ENCODE assay signal across 14 cellular contexts in genomic region chr3:151356791-151357460, GRCh38. TPM values are rescaled to one million over a fixed set of nuclear protein-coding genes. Genes with fewer than 3 reads are reported as not detected.
DNase-seq lines count a peak whose midpoint lies in the region; ATAC-seq and TF ChIP-seq lines count a peak whose summit lies in the region.
"Had no signal": no experiment of that assay in that cellular context is flagged by ENCODE, and none has a peak within 500 bp of the region (broad histone marks: within the 10 kb centered on the region; RNA-seq: fewer than 3 reads in every experiment).

No MANE protein-coding gene starts in this region.

- H3K27ac Mint-ChIP-seq in chondrocyte (ENCODE audit: unreplicated experiment) (peak overlapping the region; percentile 85), naive B cell (peak overlapping the region in 3 of 6 donors; percentile 2 to 92 (median 31))

- H3K4me1 Mint-ChIP-seq in chondrocyte (ENCODE audit: low read depth) (peaks cover 21% of the 10 kb centered on the region), naive B cell (peaks cover 10 to 25% (median 24%) of the 10 kb centered on the region in 3 donors)

- DNase-seq in CD1c-positive myeloid dendritic cell (ENCODE audit: extremely low spot score): peak; percentile 63
- DNase-seq in MV-4-11 (lab: John Stamatoyannopoulos, UW): peak; percentile 46
- DNase-seq in chondrocyte (ENCODE audit: low spot score): no peak
- DNase-seq in naive B cell: no peak
- DNase-seq in NCI-H510A treated with DMSO at 0.1 percent for 48 hours (lab: John Stamatoyannopoulos, UW): no peak
- DNase-seq in A673 (ENCODE audit: low spot score): no peak
- no peak for DNase-seq in activated T-cell treated with anti-CD3 and anti-CD28 coated beads, Interleukin-2, amount 50 U/mL, for 48 hours
- no peak for DNase-seq in activated CD4-positive, alpha-beta T cell treated with anti-CD3 and anti-CD28 coated beads for 4 hours
- DNase-seq: effector memory CD4-positive, alpha-beta T cell; retina; stimulated activated CD4-positive, alpha-beta T cell treated with anti-CD3 and anti-CD28 coated beads, Interleukin-4, amount 100 ng/mL, for 1 hour had no signal

- no peaks in the 10 kb centered on the region for H3K27me3 ChIP-seq in A673 (replicated peaks; ENCODE audit: insufficient read depth, low read depth, low read length, poor library complexity)

- POLR2A ChIA-PET in A673 (lab: Charles Lee; ENCODE audit: low non-redundant PET): no interaction called here

- H3K36me3 Mint-ChIP-seq in chondrocyte (ENCODE audit: low read depth): no peaks in the 10 kb centered on the region
- no peaks in the 10 kb centered on the region for H3K36me3 Mint-ChIP-seq in naive B cell

- no TSS peak for BruUV-seq in A673 (replicated peaks; lab: Mats Ljungman, UMichigan)

- no peaks in the 10 kb centered on the region for H3K36me3 ChIP-seq in A673 (ENCODE audit: insufficient read depth, low read length, poor library complexity, severe bottlenecking)

- H3K27ac ChIP-seq in A673 (ENCODE audit: low read depth, low read length, poor library complexity, severe bottlenecking): no peak overlapping the region

- intact Hi-C loops in A673 (cut with micrococcal nuclease; ENCODE audit: unreplicated experiment): no loop called here

- H3K9me3 ChIP-seq in A673 (ENCODE audit: low read depth, low read length, poor library complexity, severe bottlenecking): no peaks in the 10 kb centered on the region

- CTCF ChIA-PET in A673 (lab: Charles Lee): no interaction called here

- H3K9me3 Mint-ChIP-seq in chondrocyte (ENCODE audit: low read depth) (no peaks in the 10 kb centered on the region), naive B cell (no peaks in the 10 kb centered on the region)

- ATAC-seq in naive B cell (ENCODE audit: low read depth in 2 of 2): peak; percentile 93 to 96
- ATAC-seq: activated CD4-positive, CD25-positive, alpha-beta regulatory T cell treated with anti-CD3 and anti-CD28 coated beads, Interleukin-2, amount 50 U/mL, for 24 hours had no signal

- H3K4me3 Mint-ChIP-seq in chondrocyte (ENCODE audit: unreplicated experiment) (peak overlapping the region; percentile 54), naive B cell (no peak overlapping the region)

- H3K27me3 Mint-ChIP-seq in chondrocyte (ENCODE audit: low read depth): no peaks in the 10 kb centered on the region
- H3K27me3 Mint-ChIP-seq in naive B cell: no peaks in the 10 kb centered on the region

- TF ChIP-seq CTCF in chondrocyte (IDR thresholded peaks at IDR 0.05) (no peak), A673 (conservative IDR thresholded peaks at IDR 0.05; ENCODE audit: low read depth, low read length) (no peak)

- H3K4me3 ChIP-seq in A673 (ENCODE audit: low read depth, low read length, poor library complexity, severe bottlenecking): no peak overlapping the region

- peaks cover 8% of the 10 kb centered on the region for H3K4me1 ChIP-seq in A673 (ENCODE audit: insufficient read depth, low read length, poor library complexity, severe bottlenecking)

RNA-seq across cellular contexts. Expression of gene P2RY13, which starts 27.6 kb away (rescaled TPM):
- total RNA-seq in chondrocyte: not detected in 3 replicates
- 1 to 10 TPM in 1 of 6 donors, under 1 TPM in 4, not detected in 1; 0.14 to 1.1 (median 0.29) TPM for polyA plus RNA-seq in naive B cell (ENCODE audit: low read depth in 6 of 6)
- total RNA-seq in A673 (2021): not detected in 2 replicates
- total RNA-seq: H1 had no signal
- polyA plus RNA-seq: BJ, H1 had no signal

RNA-seq across cellular contexts. Expression of gene P2RY12, which starts 27.6 kb away (rescaled TPM):
- total RNA-seq in chondrocyte: not detected in 3 replicates
- polyA plus RNA-seq in naive B cell (ENCODE audit: low read depth in 6 of 6): 1 to 10 TPM in 2 of 6 donors, under 1 TPM in 3, not detected in 1; 0.57 to 1.1 (median 0.91) TPM
- not detected in 2 replicates for total RNA-seq in A673 (2021)
- total RNA-seq: H1 had no signal
- polyA plus RNA-seq: BJ, H1 had no signal

RNA-seq across cellular contexts. Expression of gene GPR87, which starts 40.3 kb away (rescaled TPM):
- total RNA-seq in chondrocyte (not detected in 3 replicates), A673 (2021) (not detected in 2 replicates)
- polyA plus RNA-seq in naive B cell (ENCODE audit: low read depth in 6 of 6): not detected
- total RNA-seq: H1 had no signal
- polyA plus RNA-seq: BJ had no signal

Comparison
In these comparisons a context has a peak if more than half of its experiments do, and no peak if none do; other contexts are left out.
1. DNase-seq: peak in CD1c-positive myeloid dendritic cell (single experiment) and MV-4-11 (single experiment); none in chondrocyte (single experiment), naive B cell (single experiment), NCI-H510A treated with DMSO at 0.1 percent for 48 hours (single experiment), A673 (single experiment), activated T-cell treated with anti-CD3 and anti-CD28 coated beads, Interleukin-2, amount 50 U/mL, for 48 hours (0 of 2) and activated CD4-positive, alpha-beta T cell treated with anti-CD3 and anti-CD28 coated beads for 4 hours (0 of 2).